ENCODE assay signal across 1 cellular context in the genomic region with DNA sequence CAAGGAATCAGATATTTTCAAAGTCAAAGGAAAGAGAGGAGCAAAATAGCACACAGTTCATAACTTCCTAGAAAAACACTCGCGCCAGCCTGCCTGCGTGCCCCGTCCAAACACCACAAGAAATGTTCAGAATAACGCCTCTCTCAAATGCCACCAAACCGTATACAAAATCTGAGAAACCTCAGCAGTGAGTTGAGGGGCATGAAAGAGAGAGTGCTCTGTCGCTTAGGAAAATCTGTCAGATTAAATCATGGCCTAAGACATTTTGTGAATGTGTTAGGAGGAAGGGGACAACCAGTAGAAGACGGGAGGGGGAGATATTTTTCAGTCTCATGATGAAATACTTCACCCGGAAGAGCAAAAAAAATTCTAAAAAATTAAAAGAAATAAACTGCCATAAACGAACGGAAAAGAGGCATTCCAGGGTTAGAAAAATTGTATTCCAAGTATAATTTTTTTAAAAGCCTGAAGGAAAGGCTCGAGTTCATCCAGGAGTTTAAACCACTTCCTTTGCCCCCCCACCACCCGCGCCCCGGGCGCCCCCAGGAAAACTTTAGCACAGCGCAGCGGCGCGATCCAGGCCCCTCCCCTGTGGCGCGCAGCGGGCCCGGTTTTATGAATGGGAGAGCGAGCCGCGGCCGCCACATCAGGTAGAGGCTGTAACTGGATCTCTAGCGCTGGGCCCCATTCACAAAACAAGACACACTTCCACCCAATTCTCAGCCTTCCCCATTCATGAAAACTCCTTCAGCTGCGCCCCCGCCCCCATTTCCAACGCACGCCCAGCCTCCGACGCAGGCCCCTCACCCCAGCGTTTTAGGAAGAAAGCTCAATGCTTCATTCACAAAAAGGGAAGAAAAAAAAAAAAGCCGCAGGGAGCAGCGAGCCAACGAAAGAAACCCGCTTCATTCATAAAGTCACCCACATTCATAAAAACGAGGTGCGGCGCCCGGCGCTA.
A peak's percentile ranks its signal among the peaks of the same experiment; 100 is the strongest.
TF ChIP-seq lines count a peak whose summit lies in the region.

No MANE protein-coding gene starts in this region.

TF ChIP-seq in SK-N-SH, 30 proteins besides CTCF, POLR2A, EP300 and RAD21 (continued from another document):
- TF ChIP-seq, protein P1, sequence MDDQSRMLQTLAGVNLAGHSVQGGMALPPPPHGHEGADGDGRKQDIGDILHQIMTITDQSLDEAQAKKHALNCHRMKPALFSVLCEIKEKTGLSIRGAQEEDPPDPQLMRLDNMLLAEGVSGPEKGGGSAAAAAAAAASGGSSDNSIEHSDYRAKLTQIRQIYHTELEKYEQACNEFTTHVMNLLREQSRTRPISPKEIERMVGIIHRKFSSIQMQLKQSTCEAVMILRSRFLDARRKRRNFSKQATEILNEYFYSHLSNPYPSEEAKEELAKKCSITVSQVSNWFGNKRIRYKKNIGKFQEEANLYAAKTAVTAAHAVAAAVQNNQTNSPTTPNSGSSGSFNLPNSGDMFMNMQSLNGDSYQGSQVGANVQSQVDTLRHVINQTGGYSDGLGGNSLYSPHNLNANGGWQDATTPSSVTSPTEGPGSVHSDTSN (IDR thresholded peaks at IDR 0.05): no peak
- TF ChIP-seq GATA2 (CRISPR knock-in tag; IDR thresholded peaks at IDR 0.05) (no peak), USF2 (IDR thresholded peaks at IDR 0.05; ENCODE audit: borderline replicate concordance, low read depth, low read length) (no peak), RFX5 (IDR thresholded peaks at IDR 0.05; ENCODE audit: low read length) (no peak), FOSL2 (IDR thresholded peaks at IDR 0.05; ENCODE audit: borderline replicate concordance, low read depth) (no peak), MXI1 (IDR thresholded peaks at IDR 0.05; ENCODE audit: low read depth, low read length) (peak; percentile 10; the same call in 1 of the 2 replicates), IRF3 (IDR thresholded peaks at IDR 0.05; ENCODE audit: low read depth, low read length) (no peak), TEAD4 (IDR thresholded peaks at IDR 0.05; ENCODE audit: borderline replicate concordance, insufficient read depth) (no peak), TAF1 (IDR thresholded peaks at IDR 0.05; ENCODE audit: borderline replicate concordance, low read depth, low read length) (0 out of 2 replicates have a peak, but pooled peaks have one; percentile 33)
